Comparison of ENCODE assay signal across 8 cellular contexts in genomic region chr6:122491915-122492537, GRCh38. TPM values are rescaled to one million over a fixed set of nuclear protein-coding genes. Genes with fewer than 3 reads are reported as not detected.
A peak's percentile ranks its signal among the peaks of the same experiment; 100 is the strongest.
DNase-seq lines count a peak whose midpoint lies in the region; ATAC-seq and TF ChIP-seq lines count a peak whose summit lies in the region.

No MANE protein-coding gene starts in this region.

- no peak overlapping the region for H3K27ac Mint-ChIP-seq in neural crest cell (ENCODE audit: unreplicated experiment)

- TF ChIP-seq CTCF in OCI-LY7 (conservative IDR thresholded peaks at IDR 0.05; ENCODE audit: low read length) (peak; percentile 96), esophagus muscularis mucosa (IDR thresholded peaks at IDR 0.05) (peak; percentile 67 to 88 (median 71)), neural crest cell (conservative IDR thresholded peaks at IDR 0.05) (peak; percentile 67)

- H3K79me2 ChIP-seq in OCI-LY7 (ENCODE audit: insufficient read depth, low read depth, low read length), result no peaks in the 10 kb centered on the region

- H3K4me1 ChIP-seq in OCI-LY7 (ENCODE audit: insufficient read depth, low read length, poor library complexity, severe bottlenecking), result no peaks in the 10 kb centered on the region
- H3K4me1 ChIP-seq in esophagus muscularis mucosa, result no peaks in the 10 kb centered on the region

- TF ChIP-seq RAD21 in Ishikawa (IDR thresholded peaks at IDR 0.05; ENCODE audit: low read depth), result peak; percentile 83

- no peak for TF ChIP-seq POLR2A in esophagus muscularis mucosa (IDR thresholded peaks at IDR 0.05; ENCODE audit: low read depth)

- H3K4me3 Mint-ChIP-seq in neural crest cell, result no peak overlapping the region

- H3K9me3 ChIP-seq in OCI-LY7 (ENCODE audit: low read length) (no peaks in the 10 kb centered on the region), esophagus muscularis mucosa (peaks cover 0 to 11% (median 6%) of the 10 kb centered on the region in 4 donors)

- BruUV-seq in OCI-LY7 (replicated peaks; lab: Mats Ljungman, UMichigan), result no TSS peak

- H3K9me3 Mint-ChIP-seq in neural crest cell, result peaks cover 10% of the 10 kb centered on the region

- CTCF ChIA-PET in OCI-LY7 (lab: Charles Lee; ENCODE audit: unreplicated experiment), result interaction anchor here (2.2 kb wide), 1 partner anchor 38 kb away, joined by 8 read pairs; no protein-coding TSS in a partner anchor

- H3K4me3 ChIP-seq in OCI-LY7 (ENCODE audit: low read depth, low read length, poor library complexity, severe bottlenecking), result no peak overlapping the region
- H3K4me3 ChIP-seq in esophagus muscularis mucosa, result no peak overlapping the region

- no peak for TF ChIP-seq EP300 in Ishikawa (IDR thresholded peaks at IDR 0.05; ENCODE audit: borderline replicate concordance)
- TF ChIP-seq EP300 in esophagus muscularis mucosa (IDR thresholded peaks at IDR 0.05), result no peak

- peaks cover 68% of the 10 kb centered on the region for H3K36me3 Mint-ChIP-seq in neural crest cell (ENCODE audit: low read depth)

- H3K4me2 ChIP-seq in OCI-LY7 (ENCODE audit: low read length), result no peak overlapping the region

- no peak overlapping the region for H3K27ac ChIP-seq in OCI-LY7 (ENCODE audit: low read depth, low read length, poor library complexity, severe bottlenecking)
- H3K27ac ChIP-seq in esophagus muscularis mucosa (replicated peaks in 1 of 4), result no peak overlapping the region

- WGBS in esophagus muscularis mucosa, result 28% methylated on average over 7 of the region's 7 CpGs

- intact Hi-C loops in OCI-LY7 (cut with micrococcal nuclease; ENCODE audit: unreplicated experiment), result loop anchor here (1.0 to 10.0 kb wide), 3 partner anchors 38 to 345 kb away; no protein-coding TSS in a partner anchor
- intact Hi-C loops in esophagus muscularis mucosa (cut with DNase I), result loop anchor here (2.0 kb wide), 1 partner anchor 39 kb away; no protein-coding TSS in a partner anchor

- peaks cover 10% of the 10 kb centered on the region for H3K4me1 Mint-ChIP-seq in neural crest cell

- POLR2A ChIA-PET in OCI-LY7 (lab: Charles Lee), result interaction anchor here (1.0 to 1.4 kb wide), 3 partner anchors 26 to 95 kb away, joined by 3 to 4 read pairs (median 3); no protein-coding TSS in a partner anchor

- H3K36me3 ChIP-seq in OCI-LY7 (ENCODE audit: insufficient read depth, low read length) (no peaks in the 10 kb centered on the region), esophagus muscularis mucosa (no peaks in the 10 kb centered on the region)

- DNase-seq in EL, result peak; percentile 67
- peak; percentile 63 for DNase-seq in OCI-LY7 (ENCODE audit: low spot score)
- DNase-seq in activated T-cell treated with anti-CD3 and anti-CD28 coated beads for 24 hours (ENCODE audit: low read depth), result peak; percentile 59
- no peak for DNase-seq in esophagus muscularis mucosa (ENCODE audit: extremely low spot score)
- peak; percentile 40 for DNase-seq in neural crest cell (ENCODE audit: low read depth, low spot score)
- DNase-seq in superior temporal gyrus (ENCODE audit: extremely low spot score), result peak; percentile 89

- H3K9me2 ChIP-seq in OCI-LY7 (ENCODE audit: insufficient read depth, low read length), result no peaks in the 10 kb centered on the region

- peak; percentile 96 for ATAC-seq in GM21723 (IDR thresholded peaks at IDR 0.05; ENCODE audit: unreplicated experiment)

- H3K27me3 ChIP-seq in esophagus muscularis mucosa, result no peaks in the 10 kb centered on the region

- H2AFZ ChIP-seq in OCI-LY7 (ENCODE audit: low read length), result no peak overlapping the region

- H3K27me3 Mint-ChIP-seq in neural crest cell (ENCODE audit: low read depth), result no peaks in the 10 kb centered on the region

- no peaks in the 10 kb centered on the region for H4K20me1 ChIP-seq in OCI-LY7 (ENCODE audit: insufficient read depth, low read length)

TF ChIP-seq in Ishikawa, 13 proteins besides CTCF, POLR2A, EP300 and RAD21:
- TF ChIP-seq REST (IDR thresholded peaks at IDR 0.05; ENCODE audit: low read depth), result no peak
- TF ChIP-seq TCF12 (IDR thresholded peaks at IDR 0.05; ENCODE audit: low read depth), result no peak
- TF ChIP-seq ZBTB7A (IDR thresholded peaks at IDR 0.05; ENCODE audit: low read depth), result no peak
- TF ChIP-seq CEBPB (IDR thresholded peaks at IDR 0.05), result no peak
- no peak for TF ChIP-seq NFIC (IDR thresholded peaks at IDR 0.05)
- no peak for TF ChIP-seq CREB1 (IDR thresholded peaks at IDR 0.05; ENCODE audit: low read depth)
- TF ChIP-seq, protein P1, sequence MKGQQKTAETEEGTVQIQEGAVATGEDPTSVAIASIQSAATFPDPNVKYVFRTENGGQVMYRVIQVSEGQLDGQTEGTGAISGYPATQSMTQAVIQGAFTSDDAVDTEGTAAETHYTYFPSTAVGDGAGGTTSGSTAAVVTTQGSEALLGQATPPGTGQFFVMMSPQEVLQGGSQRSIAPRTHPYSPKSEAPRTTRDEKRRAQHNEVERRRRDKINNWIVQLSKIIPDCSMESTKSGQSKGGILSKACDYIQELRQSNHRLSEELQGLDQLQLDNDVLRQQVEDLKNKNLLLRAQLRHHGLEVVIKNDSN (IDR thresholded peaks at IDR 0.05), result no peak
- TF ChIP-seq, protein P2, sequence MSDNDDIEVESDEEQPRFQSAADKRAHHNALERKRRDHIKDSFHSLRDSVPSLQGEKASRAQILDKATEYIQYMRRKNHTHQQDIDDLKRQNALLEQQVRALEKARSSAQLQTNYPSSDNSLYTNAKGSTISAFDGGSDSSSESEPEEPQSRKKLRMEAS (IDR thresholded peaks at IDR 0.05), result no peak

RNA-seq across cellular contexts. Expression of gene SERINC1, which starts 20.4 kb away (rescaled TPM):
- total RNA-seq in OCI-LY7 (2014; rRNA removed; shearing (Covaris generic)), result 12.7 and 12.8 TPM in 2 replicates
- total RNA-seq in OCI-LY7 (2022) (26.0 and 26.9 TPM in 2 replicates), esophagus muscularis mucosa (100 to 1,000 TPM; 215 to 314 (median 276) TPM), neural crest cell (47.9 and 51.3 TPM in 2 replicates)
